In the genomic region with DNA sequence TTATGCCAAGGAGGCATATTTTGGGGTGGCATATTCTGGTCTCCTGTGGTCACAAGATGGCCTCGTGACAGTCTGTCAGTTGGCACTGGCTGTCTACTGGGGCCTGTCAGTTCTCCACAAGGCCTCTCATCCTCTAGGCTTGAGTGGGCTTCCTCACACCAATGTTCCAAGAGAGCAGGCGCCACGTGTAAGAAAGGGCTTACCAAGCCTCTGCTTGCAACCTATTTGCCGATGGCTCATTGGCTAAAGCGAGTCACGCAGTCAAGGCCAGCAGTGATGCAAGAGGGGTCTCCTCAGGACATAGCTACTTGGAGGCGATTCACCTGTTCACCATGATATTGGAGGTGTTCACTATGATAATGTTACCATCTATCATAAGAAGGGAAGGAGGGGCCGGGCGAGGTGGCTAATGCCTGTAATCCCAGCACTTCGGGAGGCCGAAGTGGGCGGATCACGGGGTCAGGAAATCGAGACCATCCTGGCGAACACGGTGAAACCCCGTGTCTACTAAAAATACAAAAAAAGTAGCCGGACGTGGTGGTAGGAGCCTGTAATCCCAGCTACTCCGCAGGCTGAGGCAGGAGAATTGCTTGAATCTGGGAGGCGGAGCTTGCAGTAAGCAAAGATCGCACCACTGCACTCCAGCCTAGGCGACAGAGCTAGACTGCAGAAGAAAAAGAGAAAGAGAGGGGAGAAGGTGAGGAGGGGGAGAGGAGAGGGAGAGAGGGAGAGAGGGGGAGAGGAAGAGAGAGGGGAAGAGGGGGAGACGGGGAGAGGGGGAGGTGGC, we compare ENCODE assay signal across 12 cellular contexts. TPM values are rescaled to one million over a fixed set of nuclear protein-coding genes. Genes with fewer than 3 reads are reported as not detected.
DNase-seq lines count a peak whose midpoint lies in the region; ATAC-seq, FAIRE-seq and TF ChIP-seq lines count a peak whose summit lies in the region.
"Had no signal": no experiment of that assay in that cellular context is flagged by ENCODE, and none has a peak within 500 bp of the region (broad histone marks: within the 10 kb centered on the region; RNA-seq: fewer than 3 reads in every experiment).

No MANE protein-coding gene starts in this region.

- intact Hi-C loops in activated T-helper 1 cell treated with anti-CD3 and anti-CD28 coated beads, Interleukin-12 subunit alpha, Interleukin-12 subunit beta, Interleukin-2, Interleukin-4 antibody, amounts not matched to agents 30 ng/mL and 10 ng/mL and 1 ng/mL, durations not matched to agents 14 hours and 24 hours and 36 hours (cut with micrococcal nuclease) = no loop called here

- H3K4me3 ChIP-seq in thoracic aorta = peak overlapping the region; percentile 65
- H3K4me3 ChIP-seq: GM23248 had no signal

- no peak for DNase-seq in activated T-cell treated with anti-CD3 and anti-CD28 coated beads, Interleukin-2, amount 50 U/mL, for 72 hours
- no peak for DNase-seq in activated T-cell treated with anti-CD3 and anti-CD28 coated beads for 4 hours
- no peak for DNase-seq in activated T-helper 1 cell treated with anti-CD3 and anti-CD28 coated beads, Interleukin-12 subunit alpha, Interleukin-12 subunit beta, Interleukin-2, Interleukin-4 antibody, amounts not matched to agents 30 ng/mL and 10 ng/mL and 1 ng/mL, durations not matched to agents 14 hours and 24 hours and 36 hours (ENCODE audit: low spot score)
- DNase-seq in islet precursor cell = peak; percentile 55
- no peak for DNase-seq in thoracic aorta (ENCODE audit: low spot score)
- no peak for DNase-seq in HTR-8/SVneo (ENCODE audit: insufficient read length, low spot score)
- DNase-seq in NCI-H2081 (lab: John Stamatoyannopoulos, UW) = no peak
- DNase-seq: amniotic stem cell, GM23248, NCI-H2227 treated with DMSO at 0.1 percent for 48 hours had no signal

- H3K27me3 ChIP-seq in thoracic aorta (replicated peaks; ENCODE audit: insufficient read depth) = peaks cover 5% of the 10 kb centered on the region

- H3K9me3 ChIP-seq in thoracic aorta = no peaks in the 10 kb centered on the region

- no peak for TF ChIP-seq CTCF in thoracic aorta (IDR thresholded peaks at IDR 0.05)

- no peak for ATAC-seq in activated T-cell treated with anti-CD3 and anti-CD28 coated beads, Interleukin-2, amount 50 U/mL, for 72 hours (replicated peaks in 1 of 2)
- ATAC-seq in thoracic aorta (ENCODE audit: insufficient number of reproducible peaks, low FRiP score, low read depth) (no peak), HG02798 (IDR thresholded peaks at IDR 0.05; ENCODE audit: poor library complexity, unreplicated experiment) (no peak)

- H3K4me1 Mint-ChIP-seq in activated T-cell treated with anti-CD3 and anti-CD28 coated beads, Interleukin-2, amount 50 U/mL, for 72 hours (ENCODE audit: low read depth) = peaks cover 14% of the 10 kb centered on the region
- H3K4me1 Mint-ChIP-seq in activated T-helper 1 cell treated with anti-CD3 and anti-CD28 coated beads, Interleukin-12 subunit alpha, Interleukin-12 subunit beta, Interleukin-2, Interleukin-4 antibody, amounts not matched to agents 30 ng/mL and 10 ng/mL and 1 ng/mL, durations not matched to agents 14 hours and 24 hours and 36 hours (ENCODE audit: low read depth) = peaks cover 19% of the 10 kb centered on the region

- H3K4me1 ChIP-seq in thoracic aorta (ENCODE audit: control insufficient read depth in 1 of 2, low read depth in 2 of 2) = no peaks in the 10 kb centered on the region

- H3K4me3 Mint-ChIP-seq in activated T-cell treated with anti-CD3 and anti-CD28 coated beads, Interleukin-2, amount 50 U/mL, for 72 hours = peak overlapping the region; percentile 54 to 70
- peak overlapping the region; percentile 37 for H3K4me3 Mint-ChIP-seq in activated T-helper 1 cell treated with anti-CD3 and anti-CD28 coated beads, Interleukin-12 subunit alpha, Interleukin-12 subunit beta, Interleukin-2, Interleukin-4 antibody, amounts not matched to agents 30 ng/mL and 10 ng/mL and 1 ng/mL, durations not matched to agents 14 hours and 24 hours and 36 hours

- H3K9me3 Mint-ChIP-seq in activated T-cell treated with anti-CD3 and anti-CD28 coated beads, Interleukin-2, amount 50 U/mL, for 72 hours = peaks cover under 1 to 3% of the 10 kb centered on the region in 2 donors
- H3K9me3 Mint-ChIP-seq in activated T-helper 1 cell treated with anti-CD3 and anti-CD28 coated beads, Interleukin-12 subunit alpha, Interleukin-12 subunit beta, Interleukin-2, Interleukin-4 antibody, amounts not matched to agents 30 ng/mL and 10 ng/mL and 1 ng/mL, durations not matched to agents 14 hours and 24 hours and 36 hours = peaks cover under 1% of the 10 kb centered on the region

- H3K36me3 ChIP-seq in thoracic aorta = no peaks in the 10 kb centered on the region

- peak overlapping the region in 1 of 2 donors; percentile 13 for H3K27ac ChIP-seq in thoracic aorta
- H3K27ac ChIP-seq: GM23248 had no signal

- no peak overlapping the region for H3K27ac Mint-ChIP-seq in activated T-cell treated with anti-CD3 and anti-CD28 coated beads, Interleukin-2, amount 50 U/mL, for 72 hours
- no peak overlapping the region for H3K27ac Mint-ChIP-seq in activated T-helper 1 cell treated with anti-CD3 and anti-CD28 coated beads, Interleukin-12 subunit alpha, Interleukin-12 subunit beta, Interleukin-2, Interleukin-4 antibody, amounts not matched to agents 30 ng/mL and 10 ng/mL and 1 ng/mL, durations not matched to agents 14 hours and 24 hours and 36 hours

- peaks cover 8% of the 10 kb centered on the region for H3K27me3 Mint-ChIP-seq in activated T-cell treated with anti-CD3 and anti-CD28 coated beads, Interleukin-2, amount 50 U/mL, for 72 hours (ENCODE audit: low read depth)
- H3K27me3 Mint-ChIP-seq in activated T-helper 1 cell treated with anti-CD3 and anti-CD28 coated beads, Interleukin-12 subunit alpha, Interleukin-12 subunit beta, Interleukin-2, Interleukin-4 antibody, amounts not matched to agents 30 ng/mL and 10 ng/mL and 1 ng/mL, durations not matched to agents 14 hours and 24 hours and 36 hours (ENCODE audit: insufficient read depth) = peaks cover 3% of the 10 kb centered on the region

- no peak for FAIRE-seq in HTR-8/SVneo (lab: Jason Lieb, UNC)
- FAIRE-seq: frontal cortex had no signal

- H3K36me3 Mint-ChIP-seq in activated T-cell treated with anti-CD3 and anti-CD28 coated beads, Interleukin-2, amount 50 U/mL, for 72 hours (ENCODE audit: insufficient read depth in 2 of 2) = no peaks in the 10 kb centered on the region
- H3K36me3 Mint-ChIP-seq in activated T-helper 1 cell treated with anti-CD3 and anti-CD28 coated beads, Interleukin-12 subunit alpha, Interleukin-12 subunit beta, Interleukin-2, Interleukin-4 antibody, amounts not matched to agents 30 ng/mL and 10 ng/mL and 1 ng/mL, durations not matched to agents 14 hours and 24 hours and 36 hours (ENCODE audit: low read depth) = peaks cover 3% of the 10 kb centered on the region

RNA-seq across cellular contexts. Expression of gene C6orf52, which starts 35.3 kb away (rescaled TPM):
- total RNA-seq in activated T-cell treated with anti-CD3 and anti-CD28 coated beads, Interleukin-2, amount 50 U/mL, for 72 hours = 1 to 10 TPM; 2.7 to 4.4 TPM
- 3.6 and 6.0 TPM in 2 replicates for total RNA-seq in activated T-helper 1 cell treated with anti-CD3 and anti-CD28 coated beads, Interleukin-12 subunit alpha, Interleukin-12 subunit beta, Interleukin-2, Interleukin-4 antibody, amounts not matched to agents 30 ng/mL and 10 ng/mL and 1 ng/mL, durations not matched to agents 14 hours and 24 hours and 36 hours
- not detected for total RNA-seq in thoracic aorta
- total RNA-seq: GM23248 had no signal

RNA-seq across cellular contexts. Expression of gene PAK1IP1, which starts 35.7 kb away (rescaled TPM):
- total RNA-seq in activated T-cell treated with anti-CD3 and anti-CD28 coated beads, Interleukin-2, amount 50 U/mL, for 72 hours = 10 to 100 TPM; 21.1 to 21.7 TPM
- 35.3 and 37.4 TPM in 2 replicates for total RNA-seq in activated T-helper 1 cell treated with anti-CD3 and anti-CD28 coated beads, Interleukin-12 subunit alpha, Interleukin-12 subunit beta, Interleukin-2, Interleukin-4 antibody, amounts not matched to agents 30 ng/mL and 10 ng/mL and 1 ng/mL, durations not matched to agents 14 hours and 24 hours and 36 hours
- 10 to 100 TPM in 1 of 2 donors, 1 to 10 TPM in 1; 7.3 to 19.4 TPM for total RNA-seq in thoracic aorta
